8 cellular contexts compared by ENCODE assay signal in genomic region chr12:12561305-12562015, GRCh38. TPM values are rescaled to one million over a fixed set of nuclear protein-coding genes. Genes with fewer than 3 reads are reported as not detected.
DNase-seq lines count a peak whose midpoint lies in the region; ATAC-seq, FAIRE-seq and TF ChIP-seq lines count a peak whose summit lies in the region.

No MANE protein-coding gene starts in this region.

- peak overlapping the region; percentile 100 for H3K27ac Mint-ChIP-seq in CD4-positive, alpha-beta T cell
- peak overlapping the region; percentile 58 for H3K27ac Mint-ChIP-seq in astrocyte (ENCODE audit: unreplicated experiment)

- H3K4me1 ChIP-seq in astrocyte (ENCODE audit: insufficient read depth, low read length) = peaks cover 10% of the 10 kb centered on the region
- peaks cover 14% of the 10 kb centered on the region for H3K4me1 ChIP-seq in hepatocyte (ENCODE audit: insufficient read depth)
- H3K4me1 ChIP-seq in psoas muscle = peaks cover 20% of the 10 kb centered on the region

- WGBS in hepatocyte (ENCODE audit: low lambda C conversion rate, missing lambda C conversion rate) = 2% methylated on average over 15 of the region's 60 CpGs
- 0% methylated on average over 42 to 60 of the region's 60 CpGs for WGBS in psoas muscle, 3 donors

- ATAC-seq in CD4-positive, alpha-beta T cell (ENCODE audit: poor library complexity) = peak; percentile 27
- ATAC-seq in psoas muscle (peak; percentile 68 to 75 (median 72)), HG03439 (IDR thresholded peaks at IDR 0.05; ENCODE audit: unreplicated experiment) (no peak)

- H3K4me1 Mint-ChIP-seq in CD4-positive, alpha-beta T cell (ENCODE audit: low read depth) = peaks cover 60% of the 10 kb centered on the region
- peaks cover 12% of the 10 kb centered on the region for H3K4me1 Mint-ChIP-seq in astrocyte (ENCODE audit: low read depth, unreplicated experiment)

- H3K79me2 ChIP-seq in astrocyte (ENCODE audit: insufficient read depth, low read length) (peaks cover 50% of the 10 kb centered on the region), hepatocyte (peaks cover 46% of the 10 kb centered on the region)

- no peaks in the 10 kb centered on the region for H3K27me3 Mint-ChIP-seq in CD4-positive, alpha-beta T cell
- H3K27me3 Mint-ChIP-seq in astrocyte (ENCODE audit: low read depth, unreplicated experiment) = no peaks in the 10 kb centered on the region

- POLR2A ChIA-PET in CD4-positive, alpha-beta T cell (lab: Charles Lee) = interaction anchor here (0.6 to 4.2 kb wide), 40 partner anchors 12 to 211 kb away, joined by 3 to 58 read pairs (median 4); partner anchors contain the start of genes BORCS5, CREBL2 and MANSC1

- peak overlapping the region; percentile 98 for H3K27ac ChIP-seq in CD4-positive, alpha-beta T cell (ENCODE audit: low read depth, low read length)
- peak overlapping the region; percentile 97 for H3K27ac ChIP-seq in astrocyte (ENCODE audit: low read depth, low read length)
- peak overlapping the region; percentile 100 for H3K27ac ChIP-seq in hepatocyte
- peak overlapping the region; percentile 98 for H3K27ac ChIP-seq in psoas muscle

- H3K27me3 ChIP-seq in CD4-positive, alpha-beta T cell (ENCODE audit: control insufficient read depth, insufficient read depth, low read length) = no peaks in the 10 kb centered on the region
- H3K27me3 ChIP-seq in astrocyte (ENCODE audit: insufficient read depth, low read length) (no peaks in the 10 kb centered on the region), hepatocyte (no peaks in the 10 kb centered on the region), psoas muscle (ENCODE audit: insufficient read depth in 3 of 3, low read length in 2 of 3) (no peaks in the 10 kb centered on the region)

- CTCF ChIA-PET in CD4-positive, alpha-beta T cell (lab: Charles Lee) = interaction anchor here (0.8 to 2.3 kb wide), 7 partner anchors 70 to 185 kb away, joined by 3 to 10 read pairs (median 4); no protein-coding TSS in a partner anchor

- H3K9ac ChIP-seq in astrocyte (ENCODE audit: low read length) = peak overlapping the region; percentile 99

- intact Hi-C loops in CD4-positive, alpha-beta T cell (cut with DNase I, micrococcal nuclease) = loop anchor here (1.0 to 5.0 kb wide), 17 partner anchors 49 to 204 kb away; partner anchors contain the start of genes GPR19 (in 2 of the 2), BORCS5 (in 1 of the 2) and CDKN1B (in 1 of the 2)
- intact Hi-C loops in psoas muscle (cut with DNase I) = loop anchor here (1.0 to 10.0 kb wide), 7 partner anchors 26 to 156 kb away; partner anchors contain the start of genes CDKN1B (in 1 of the 2), CREBL2 (in 1 of the 2) and GPR19 (in 1 of the 2)

- no peaks in the 10 kb centered on the region for H3K9me2 ChIP-seq in hepatocyte (replicated peaks; ENCODE audit: insufficient read depth)

- H3K9me3 ChIP-seq in CD4-positive, alpha-beta T cell (ENCODE audit: control insufficient read depth, low read length) = no peaks in the 10 kb centered on the region
- H3K9me3 ChIP-seq in astrocyte (ENCODE audit: insufficient read depth, low read depth, low read length) (no peaks in the 10 kb centered on the region), hepatocyte (ENCODE audit: low read depth) (no peaks in the 10 kb centered on the region), psoas muscle (no peaks in the 10 kb centered on the region)

- H3K36me3 Mint-ChIP-seq in CD4-positive, alpha-beta T cell (ENCODE audit: low read depth) = peaks cover 25% of the 10 kb centered on the region
- no peaks in the 10 kb centered on the region for H3K36me3 Mint-ChIP-seq in astrocyte (ENCODE audit: low read depth, unreplicated experiment)

- peaks cover 3% of the 10 kb centered on the region for H4K20me1 ChIP-seq in astrocyte (ENCODE audit: insufficient read depth, low read length)
- H4K20me1 ChIP-seq in hepatocyte (ENCODE audit: insufficient read depth, poor library complexity, severe bottlenecking) = no peaks in the 10 kb centered on the region

- H2AFZ ChIP-seq in astrocyte (ENCODE audit: low read depth, low read length) = peak overlapping the region; percentile 80
- peak overlapping the region; percentile 27 for H2AFZ ChIP-seq in hepatocyte

- H3K9me3 Mint-ChIP-seq in CD4-positive, alpha-beta T cell = no peaks in the 10 kb centered on the region
- peaks cover 6% of the 10 kb centered on the region for H3K9me3 Mint-ChIP-seq in astrocyte (ENCODE audit: unreplicated experiment)

- DNase-seq in CD4-positive, alpha-beta T cell = peak; percentile 24 to 63 (median 36)
- DNase-seq in HK-2 (ENCODE audit: unreplicated experiment) (peak; percentile 63), T-helper 2 cell (peak; percentile 11 to 55 (median 29)), astrocyte (ENCODE audit: low read depth) (peak; percentile 36), hepatocyte (ENCODE audit: low spot score) (no peak), psoas muscle (peak; percentile 73 to 90), COR-L47 (lab: John Stamatoyannopoulos, UW) (no peak)

- TF ChIP-seq CTCF in CD4-positive, alpha-beta T cell (IDR thresholded peaks at IDR 0.05) = no peak
- TF ChIP-seq CTCF in astrocyte (IDR thresholded peaks at IDR 0.05; ENCODE audit: insufficient read depth, low read depth, low read length) (no peak), hepatocyte (IDR thresholded peaks at IDR 0.05; ENCODE audit: poor library complexity) (no peak), psoas muscle (IDR thresholded peaks at IDR 0.05) (peak; percentile 19)

- no peaks in the 10 kb centered on the region for H3K36me3 ChIP-seq in astrocyte (ENCODE audit: insufficient read depth, low read length)
- no peaks in the 10 kb centered on the region for H3K36me3 ChIP-seq in hepatocyte (replicated peaks; ENCODE audit: insufficient read depth, low read depth)
- H3K36me3 ChIP-seq in psoas muscle (ENCODE audit: insufficient read depth in 1 of 2, low read depth in 1 of 2) = no peaks in the 10 kb centered on the region

- H3K4me2 ChIP-seq in astrocyte (ENCODE audit: low read length) = peak overlapping the region; percentile 95
- peak overlapping the region; percentile 73 for H3K4me2 ChIP-seq in hepatocyte

- FAIRE-seq in astrocyte (lab: Jason Lieb, UNC) = no peak

- H3K4me3 Mint-ChIP-seq in CD4-positive, alpha-beta T cell = peak overlapping the region; percentile 97
- peak overlapping the region; percentile 85 for H3K4me3 Mint-ChIP-seq in astrocyte (ENCODE audit: unreplicated experiment)

- H3K4me3 ChIP-seq in astrocyte (ENCODE audit: insufficient read depth, low read depth, low read length) (peak overlapping the region; percentile 91), hepatocyte (peak overlapping the region; percentile 71), psoas muscle (peak overlapping the region; percentile 73)

RNA-seq across cellular contexts. Expression of gene DUSP16, which starts 1.2 kb away (rescaled TPM):
- 10 to 100 TPM; 33.3 to 35.6 TPM for total RNA-seq in CD4-positive, alpha-beta T cell
- total RNA-seq in astrocyte = 21.4 and 24.2 TPM in 2 replicates
- 74.1 and 78.0 TPM in 2 replicates for total RNA-seq in hepatocyte
- polyA plus RNA-seq in hepatocyte = 13.4 and 14.3 TPM in 2 replicates
- 10 to 100 TPM; 14.2 to 23.8 (median 19.7) TPM for total RNA-seq in psoas muscle
- 1 to 10 TPM; 3.3 to 8.4 (median 4.5) TPM for polyA plus RNA-seq in psoas muscle

RNA-seq across cellular contexts. Expression of gene CREBL2, which starts 50.2 kb away (rescaled TPM):
- total RNA-seq in CD4-positive, alpha-beta T cell = 10 to 100 TPM in 1 of 2 experiments, 1 to 10 TPM in 1; 9.5 to 12.6 TPM
- 13.9 and 14.8 TPM in 2 replicates for total RNA-seq in astrocyte
- 19.0 and 19.4 TPM in 2 replicates for total RNA-seq in hepatocyte
- 7.2 and 11.4 TPM in 2 replicates for polyA plus RNA-seq in hepatocyte
- 1 to 10 TPM; 6.1 to 9.2 (median 7.3) TPM for total RNA-seq in psoas muscle
- 10 to 100 TPM in 1 of 3 donors, 1 to 10 TPM in 2; 4.0 to 16.4 (median 5.3) TPM for polyA plus RNA-seq in psoas muscle

Comparison
In these comparisons a context has a peak if more than half of its experiments do, and no peak if none do; other contexts are left out.
1. DNase-seq: peak in CD4-positive, alpha-beta T cell (10 of 10), HK-2 (single experiment), T-helper 2 cell (5 of 5), astrocyte (single experiment) and psoas muscle (2 of 2); none in hepatocyte (single experiment) and COR-L47 (single experiment).
2. Peak in every context shown above with its lines, with median percentiles within 50 percentile points of each other: H3K27ac ChIP-seq and H3K4me3 ChIP-seq.